Comparison of ENCODE assay signal across 19 cellular contexts in genomic region chr7:4692055-4692454, GRCh38. TPM values are rescaled to one million over a fixed set of nuclear protein-coding genes. Genes with fewer than 3 reads are reported as not detected.
A peak's percentile ranks its signal among the peaks of the same experiment; 100 is the strongest.
DNase-seq lines count a peak whose midpoint lies in the region; ATAC-seq and TF ChIP-seq lines count a peak whose summit lies in the region.
"Had no signal": no experiment of that assay in that cellular context is flagged by ENCODE, and none has a peak within 500 bp of the region (broad histone marks: within the 10 kb centered on the region; RNA-seq: fewer than 3 reads in every experiment).

No MANE protein-coding gene starts in this region.

- H3K4me2 ChIP-seq in BLaER1, result peak overlapping the region; percentile 93
- H3K4me2 ChIP-seq: hepatocyte had no signal

- no peaks in the 10 kb centered on the region for H3K9me3 Mint-ChIP-seq in activated T-cell treated with anti-CD3 and anti-CD28 coated beads, Interleukin-2, amount 50 U/mL, for 72 hours
- H3K9me3 Mint-ChIP-seq: activated CD4-positive, alpha-beta memory T cell treated with anti-CD3 and anti-CD28 coated beads for 36 hours; activated T-helper 17 cell treated with anti-CD3 and anti-CD28 coated beads, Interleukin-2, amount 50 U/mL, for 72 hours; H9; stimulated activated naive CD8-positive, alpha-beta T cell treated with anti-CD3 and anti-CD28 coated beads, Interleukin-15, Interleukin-2, amounts not matched to agents 100 ng/mL and 50 ng/mL, for 24 hours had no signal

- no peaks in the 10 kb centered on the region for H3K36me3 Mint-ChIP-seq in activated T-cell treated with anti-CD3 and anti-CD28 coated beads, Interleukin-2, amount 50 U/mL, for 72 hours (ENCODE audit: insufficient read depth in 2 of 2)

- H4K20me1 ChIP-seq in BLaER1, result peaks cover 100% of the 10 kb centered on the region

- H3K4me1 Mint-ChIP-seq in activated T-cell treated with anti-CD3 and anti-CD28 coated beads, Interleukin-2, amount 50 U/mL, for 72 hours (ENCODE audit: low read depth), result peaks cover 62% of the 10 kb centered on the region
- H3K4me1 Mint-ChIP-seq: H9 had no signal

- H3K4me1 ChIP-seq in BLaER1 (peaks cover 94% of the 10 kb centered on the region), ascending aorta (peaks cover 22 to 53% of the 10 kb centered on the region in 2 donors), psoas muscle (peaks cover 71% of the 10 kb centered on the region)

- 0 out of 2 replicates have a peak overlapping the region, but pooled peaks have one; percentile 71 for H3K27ac ChIP-seq in BLaER1
- peak overlapping the region; percentile 94 to 95 for H3K27ac ChIP-seq in ascending aorta
- peak overlapping the region; percentile 32 for H3K27ac ChIP-seq in psoas muscle
- H3K27ac ChIP-seq: hepatocyte, parathyroid adenoma had no signal

- H3K9me3 ChIP-seq in BLaER1 (no peaks in the 10 kb centered on the region), ascending aorta (no peaks in the 10 kb centered on the region), psoas muscle (no peaks in the 10 kb centered on the region)

- no peak for TF ChIP-seq CTCF in ascending aorta (IDR thresholded peaks at IDR 0.05)
- TF ChIP-seq CTCF in psoas muscle (IDR thresholded peaks at IDR 0.05), result no peak

- H3K27me3 Mint-ChIP-seq in activated T-cell treated with anti-CD3 and anti-CD28 coated beads, Interleukin-2, amount 50 U/mL, for 72 hours (ENCODE audit: low read depth), result no peaks in the 10 kb centered on the region
- H3K27me3 Mint-ChIP-seq: activated CD4-positive, alpha-beta memory T cell treated with anti-CD3 and anti-CD28 coated beads for 36 hours; activated T-helper 17 cell treated with anti-CD3 and anti-CD28 coated beads, Interleukin-2, amount 50 U/mL, for 72 hours; stimulated activated naive CD8-positive, alpha-beta T cell treated with anti-CD3 and anti-CD28 coated beads, Interleukin-15, Interleukin-2, amounts not matched to agents 100 ng/mL and 50 ng/mL, for 24 hours had no signal

- no peak overlapping the region for H3K4me3 Mint-ChIP-seq in activated T-cell treated with anti-CD3 and anti-CD28 coated beads, Interleukin-2, amount 50 U/mL, for 72 hours
- H3K4me3 Mint-ChIP-seq: activated CD4-positive, alpha-beta memory T cell treated with anti-CD3 and anti-CD28 coated beads for 36 hours; activated T-helper 17 cell treated with anti-CD3 and anti-CD28 coated beads, Interleukin-2, amount 50 U/mL, for 72 hours; H9; stimulated activated naive CD8-positive, alpha-beta T cell treated with anti-CD3 and anti-CD28 coated beads, Interleukin-15, Interleukin-2, amounts not matched to agents 100 ng/mL and 50 ng/mL, for 24 hours had no signal

- intact Hi-C loops in ascending aorta (cut with DNase I) (no loop called here), Right ventricle myocardium superior (cut with DNase I) (no loop called here), psoas muscle (cut with DNase I) (no loop called here)

- H3K4me3 ChIP-seq in BLaER1 (no peak overlapping the region), ascending aorta (peak overlapping the region; percentile 14 to 31), psoas muscle (no peak overlapping the region)
- H3K4me3 ChIP-seq: hepatocyte had no signal

- no peaks in the 10 kb centered on the region for H3K27me3 ChIP-seq in BLaER1
- no peaks in the 10 kb centered on the region for H3K27me3 ChIP-seq in ascending aorta
- H3K27me3 ChIP-seq in psoas muscle (ENCODE audit: insufficient read depth in 3 of 3, low read length in 2 of 3), result no peaks in the 10 kb centered on the region
- H3K27me3 ChIP-seq: hepatocyte had no signal

- DNase-seq in ascending aorta (ENCODE audit: low spot score in 2 of 2) (no peak), Right ventricle myocardium superior (no peak), psoas muscle (no peak), erythroblast (lab: John Stamatoyannopoulos, UW) (no peak), DMS 273 treated with DMSO at 0.1 percent for 48 hours (lab: John Stamatoyannopoulos, UW) (no peak)
- no peak for DNase-seq in activated T-cell treated with anti-CD3 and anti-CD28 coated beads, Interleukin-2, amount 50 U/mL, for 72 hours
- DNase-seq: ACHN; activated CD4-positive, alpha-beta memory T cell treated with anti-CD3 and anti-CD28 coated beads for 36 hours; amygdala; H9; NCI-H1436; stimulated activated CD4-positive, alpha-beta T cell treated with anti-CD3 and anti-CD28 coated beads, Interleukin-12 subunit alpha, Interleukin-12 subunit beta, amount 100 ng/mL, for 4 hours had no signal

- WGBS in psoas muscle, 3 donors, result 53 to 70% (median 57%) methylated on average over 5 of the region's 5 CpGs

- no peak overlapping the region for H3K27ac Mint-ChIP-seq in activated T-cell treated with anti-CD3 and anti-CD28 coated beads, Interleukin-2, amount 50 U/mL, for 72 hours
- H3K27ac Mint-ChIP-seq: activated CD4-positive, alpha-beta memory T cell treated with anti-CD3 and anti-CD28 coated beads for 36 hours; activated T-helper 17 cell treated with anti-CD3 and anti-CD28 coated beads, Interleukin-2, amount 50 U/mL, for 72 hours; H9; stimulated activated naive CD8-positive, alpha-beta T cell treated with anti-CD3 and anti-CD28 coated beads, Interleukin-15, Interleukin-2, amounts not matched to agents 100 ng/mL and 50 ng/mL, for 24 hours had no signal

- no peak for TF ChIP-seq POLR2A in erythroblast (IDR thresholded peaks at IDR 0.05; ENCODE audit: low read length)

- no peak overlapping the region for H3K9ac ChIP-seq in BLaER1
- H3K9ac ChIP-seq: parathyroid adenoma had no signal

- H3K36me3 ChIP-seq in BLaER1, result peaks cover 27% of the 10 kb centered on the region
- H3K36me3 ChIP-seq in ascending aorta, result no peaks in the 10 kb centered on the region
- H3K36me3 ChIP-seq in psoas muscle (ENCODE audit: insufficient read depth in 1 of 2, low read depth in 1 of 2), result no peaks in the 10 kb centered on the region

- ATAC-seq in Right ventricle myocardium superior (ENCODE audit: poor library complexity) (peak; percentile 50), psoas muscle (no peak), GM21619 (IDR thresholded peaks at IDR 0.05; ENCODE audit: unreplicated experiment) (no peak)
- ATAC-seq in activated T-cell treated with anti-CD3 and anti-CD28 coated beads, Interleukin-2, amount 50 U/mL, for 72 hours (replicated peaks in 1 of 2), result no peak
- ATAC-seq: activated T-helper 17 cell treated with anti-CD3 and anti-CD28 coated beads, Interleukin-2, amount 50 U/mL, for 72 hours; Panc1 had no signal

RNA-seq across cellular contexts. Expression of gene FOXK1, which starts 10.0 kb away (rescaled TPM):
- 31.7 TPM for total RNA-seq in ascending aorta
- 16.8 TPM for total RNA-seq in Right ventricle myocardium superior
- 10 to 100 TPM; 16.8 to 26.4 (median 21.5) TPM for total RNA-seq in psoas muscle
- 1 to 10 TPM; 4.2 to 8.5 (median 8.3) TPM for polyA plus RNA-seq in psoas muscle
- total RNA-seq in activated T-cell treated with anti-CD3 and anti-CD28 coated beads, Interleukin-2, amount 50 U/mL, for 72 hours, result 10 to 100 TPM; 38.6 to 41.0 TPM

Comparison
In these comparisons a context has a peak if more than half of its experiments do, and no peak if none do; other contexts are left out.
1. H3K27ac ChIP-seq: peak in every context shown above with its lines; median percentile 94 in ascending aorta; 71 in BLaER1; 32 in psoas muscle.
2. H3K4me3 ChIP-seq: peak in ascending aorta (2 of 2); none in BLaER1 (single experiment) and psoas muscle (single experiment).